ENCODE assay signal across 1 cellular context in genomic region chr2:236579746-236580315, GRCh38.
TF ChIP-seq lines count a peak whose summit lies in the region.

No MANE protein-coding gene starts in this region.

TF ChIP-seq in H1, 55 proteins besides CTCF, POLR2A, EP300 and RAD21:
- TF ChIP-seq BACH1 (IDR thresholded peaks at IDR 0.05; ENCODE audit: low read length) (peak; percentile 73; the same call in 1 of the 2 replicates), TAF1 (IDR thresholded peaks at IDR 0.05; ENCODE audit: low read depth, low read length) (no peak)
